1 cellular context compared by ENCODE assay signal in genomic region chr17:78253946-78254672, GRCh38.
TF ChIP-seq lines count a peak whose summit lies in the region.

No MANE protein-coding gene starts in this region.

TF ChIP-seq in HepG2, 621 proteins besides CTCF, POLR2A, EP300 and RAD21 (continued from another document and continues in another):
- TF ChIP-seq ZNF687 (CRISPR knock-in tag; IDR thresholded peaks at IDR 0.05) (peak; percentile 99), ZNF570 (CRISPR knock-in tag; IDR thresholded peaks at IDR 0.05; ENCODE audit: borderline replicate concordance) (peak; percentile 68; the same call in 1 of the 2 replicates), GLI4 (CRISPR knock-in tag; IDR thresholded peaks at IDR 0.05; ENCODE audit: borderline replicate concordance) (peak; percentile 95), ZNF138 (CRISPR knock-in tag; IDR thresholded peaks at IDR 0.05; ENCODE audit: low read depth) (0 out of 2 replicates have a peak, but pooled peaks have one; percentile 72), ZNF253 (CRISPR knock-in tag; IDR thresholded peaks at IDR 0.05; ENCODE audit: borderline replicate concordance) (peak; percentile 96; the same call in 1 of the 2 replicates), KLF15 (CRISPR knock-in tag; IDR thresholded peaks at IDR 0.05; ENCODE audit: borderline replicate concordance) (peak; percentile 47; the same call in 1 of the 2 replicates), NFYB (CRISPR knock-in tag; IDR thresholded peaks at IDR 0.05) (peak; percentile 55), EED (CRISPR knock-in tag; IDR thresholded peaks at IDR 0.05) (peak; percentile 85), ZNF18 (CRISPR knock-in tag; IDR thresholded peaks at IDR 0.05; ENCODE audit: insufficient replicate concordance) (no peak), ZBTB2 (CRISPR knock-in tag; IDR thresholded peaks at IDR 0.05; ENCODE audit: low read depth) (peak; percentile 55; the same call in 1 of the 2 replicates), ZNF20 (CRISPR knock-in tag; IDR thresholded peaks at IDR 0.05) (no peak), POLR2AphosphoS5 (IDR thresholded peaks at IDR 0.05; ENCODE audit: low read depth, low read length) (peak; percentile 84), CEBPG (CRISPR knock-in tag; IDR thresholded peaks at IDR 0.05) (no peak), ATF5 (CRISPR knock-in tag; IDR thresholded peaks at IDR 0.05; ENCODE audit: low read depth) (no peak), ZNF33A (CRISPR knock-in tag; IDR thresholded peaks at IDR 0.05; ENCODE audit: borderline replicate concordance) (no peak), JUND (CRISPR knock-in tag; IDR thresholded peaks at IDR 0.05) (no peak), TFDP1 (CRISPR knock-in tag; IDR thresholded peaks at IDR 0.05; ENCODE audit: borderline replicate concordance) (no peak; the same call in none of the 2 replicates), NFIC (IDR thresholded peaks at IDR 0.05; ENCODE audit: low read length) (no peak), ZNF235 (CRISPR knock-in tag; IDR thresholded peaks at IDR 0.05; ENCODE audit: borderline replicate concordance) (peak; percentile 97; the same call in 1 of the 2 replicates), IRX3 (CRISPR knock-in tag; IDR thresholded peaks at IDR 0.05; ENCODE audit: borderline replicate concordance, low read depth) (peak; percentile 96), YEATS2 (CRISPR knock-in tag; IDR thresholded peaks at IDR 0.05; ENCODE audit: borderline replicate concordance) (peak; percentile 77; the same call in 1 of the 2 replicates), SKIL (CRISPR knock-in tag; IDR thresholded peaks at IDR 0.05; ENCODE audit: borderline replicate concordance) (peak; percentile 42; the same call in 1 of the 2 replicates), HNF1A (IDR thresholded peaks at IDR 0.05; ENCODE audit: low read depth) (no peak), HNF1A (CRISPR knock-in tag; IDR thresholded peaks at IDR 0.05; ENCODE audit: borderline replicate concordance) (peak; percentile 63), MTF1 (CRISPR knock-in tag; IDR thresholded peaks at IDR 0.05) (peak; percentile 90), ZNF451 (CRISPR knock-in tag; IDR thresholded peaks at IDR 0.05) (peak; percentile 90), ISL2 (CRISPR knock-in tag; IDR thresholded peaks at IDR 0.05) (peak; percentile 58), PRDM10 (CRISPR knock-in tag; IDR thresholded peaks at IDR 0.05; ENCODE audit: low read depth) (0 out of 2 replicates have a peak, but pooled peaks have one; percentile 22), ZNF598 (CRISPR knock-in tag; IDR thresholded peaks at IDR 0.05; ENCODE audit: borderline replicate concordance) (peak; percentile 96; the same call in 1 of the 2 replicates), ZBTB42 (CRISPR knock-in tag; IDR thresholded peaks at IDR 0.05) (peak; percentile 84; the same call in 1 of the 2 replicates), CBX1 (IDR thresholded peaks at IDR 0.05; ENCODE audit: low read depth) (no peak), SRSF4 (IDR thresholded peaks at IDR 0.05; ENCODE audit: low read depth, low read length, poor library complexity, severe bottlenecking) (no peak), KAT7 (CRISPR knock-in tag; IDR thresholded peaks at IDR 0.05; ENCODE audit: borderline replicate concordance) (peak; percentile 96; the same call in 1 of the 2 replicates), DNMT1 (CRISPR knock-in tag; IDR thresholded peaks at IDR 0.05) (peak; percentile 90), ZGPAT (CRISPR knock-in tag; IDR thresholded peaks at IDR 0.05) (peak; percentile 98)
